In the genomic region with DNA sequence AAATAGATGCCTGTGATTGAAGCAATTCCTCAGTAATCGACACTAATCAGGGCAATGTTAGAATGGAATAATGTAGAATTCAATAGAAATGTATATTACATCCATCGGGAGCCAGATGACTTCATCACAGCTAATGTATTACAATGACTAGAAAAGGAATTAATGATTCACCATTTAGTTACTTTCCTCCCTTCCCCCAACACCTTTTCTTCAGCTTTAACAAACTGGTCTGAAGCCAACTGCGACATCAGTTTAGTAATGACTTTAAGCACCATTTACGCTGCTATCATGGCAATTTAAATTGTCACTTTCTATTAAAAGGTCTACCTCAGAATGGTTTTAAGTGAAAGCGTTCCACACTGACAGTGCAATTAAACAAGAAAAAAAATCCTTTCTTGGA, we compare ENCODE assay signal across 27 cellular contexts. TPM values are rescaled to one million over a fixed set of nuclear protein-coding genes. Genes with fewer than 3 reads are reported as not detected.
"Had no signal": no experiment of that assay in that cellular context is flagged by ENCODE, and none has a peak within 500 bp of the region (broad histone marks: within the 10 kb centered on the region; RNA-seq: fewer than 3 reads in every experiment).

No MANE protein-coding gene starts in this region.

- H3K9ac ChIP-seq: KMS-11 had no signal

- H3K27me3 ChIP-seq: Peyer's patch, SJSA1 had no signal

- H3K36me3 ChIP-seq: Peyer's patch, SJSA1 had no signal

- DNase-seq: Kasumi-1, MM.1S, NCI-H1105, NCI-H1417, NCI-H1436 treated with DMSO at 0.1 percent for 48 hours, NCI-H1694 treated with DMSO at 0.1 percent for 48 hours, NCI-H1930, NCI-H2081, NCI-H2107, NCI-H226, NCI-H446, NCI-H510A, NCI-H524 treated with DMSO at 0.1 percent for 48 hours, NCI-H69, NCI-H774, PC-9, Peyer's patch, Right ventricle myocardium superior, RPMI8226, SIG-M5 had no signal

- H2AFZ ChIP-seq: PC-9 had no signal

- FAIRE-seq: K562 had no signal

- ATAC-seq: K562 had no signal

- H3K4me3 ChIP-seq: K562, PC-9, Peyer's patch, SJSA1, SK-N-MC had no signal

- H3K36me3 Mint-ChIP-seq: IgD-negative memory B cell had no signal

- H3K4me1 Mint-ChIP-seq: IgD-negative memory B cell had no signal

- H3K4me2 ChIP-seq: KMS-11, PC-9 had no signal

- H3K4me3 Mint-ChIP-seq: IgD-negative memory B cell had no signal

- H3K4me1 ChIP-seq: Peyer's patch, SJSA1 had no signal

- H3K9me3 ChIP-seq: Peyer's patch, SJSA1 had no signal

- H3K27ac ChIP-seq: HL-60, KMS-11, PC-9, Peyer's patch, SJSA1, SK-N-MC had no signal

- H3K27ac Mint-ChIP-seq: IgD-negative memory B cell had no signal

RNA-seq across cellular contexts. Expression of a gene that starts 45.1 kb away (rescaled TPM):
- total RNA-seq: K562, OCI-LY7, PC-9, Peyer's patch, Right ventricle myocardium superior, SJSA1 had no signal
